40 cellular contexts compared by ENCODE assay signal in genomic region chr5:143723159-143723558, GRCh38.
"Had no signal": no experiment of that assay in that cellular context is flagged by ENCODE, and none has a peak within 500 bp of the region (broad histone marks: within the 10 kb centered on the region; RNA-seq: fewer than 3 reads in every experiment).

No MANE protein-coding gene starts in this region.

- H3K36me3 Mint-ChIP-seq: activated naive CD4-positive, alpha-beta T cell treated with anti-CD3 and anti-CD28 coated beads, Interleukin-2, amount 10 ng/mL, durations not matched to agents 7 days and 5 days; activated naive CD4-positive, alpha-beta T cell treated with anti-CD3 and anti-CD28 coated beads, Interleukin-2, amount 50 U/mL, for 24 hours had no signal

- H3K27ac Mint-ChIP-seq: activated naive CD4-positive, alpha-beta T cell treated with anti-CD3 and anti-CD28 coated beads for 36 hours; activated naive CD4-positive, alpha-beta T cell treated with anti-CD3 and anti-CD28 coated beads, Interleukin-2, amount 10 ng/mL, durations not matched to agents 7 days and 5 days; activated naive CD4-positive, alpha-beta T cell treated with anti-CD3 and anti-CD28 coated beads, Interleukin-2, amount 50 U/mL, for 24 hours; activated naive CD4-positive, alpha-beta T cell treated with anti-CD3 and anti-CD28 coated beads, Interleukin-2, amount 50 U/mL, for 72 hours; activated naive CD8-positive, alpha-beta T cell; activated naive CD8-positive, alpha-beta T cell treated with anti-CD3 and anti-CD28 coated beads for 36 hours; activated naive CD8-positive, alpha-beta T cell treated with anti-CD3 and anti-CD28 coated beads, Interleukin-2, amount 10 ng/mL, durations not matched to agents 7 days and 5 days; activated naive CD8-positive, alpha-beta T cell treated with anti-CD3 and anti-CD28 coated beads, Interleukin-2, amount 50 U/mL, for 24 hours; activated T-cell treated with anti-CD3 and anti-CD28 coated beads, Interleukin-2, amount 50 U/mL, for 24 hours; activated T-cell treated with anti-CD3 and anti-CD28 coated beads, Interleukin-2, amount 50 U/mL, for 72 hours; activated T-helper 1 cell treated with anti-CD3 and anti-CD28 coated beads, Interleukin-12 subunit alpha, Interleukin-12 subunit beta, Interleukin-2, Interleukin-4 antibody, amounts not matched to agents 30 ng/mL and 10 ng/mL and 1 ng/mL, durations not matched to agents 14 hours and 24 hours and 36 hours; activated T-helper 17 cell treated with anti-CD3 and anti-CD28 coated beads, Interleukin-2, amount 50 U/mL, for 72 hours; activated T-helper 2 cell treated with anti-CD3 and anti-CD28 coated beads, Interferon-gamma antibody, Interleukin-2, Interleukin-4, amounts not matched to agents 10 μg/mL and 5 μg/mL and 100 μg/mL, durations not matched to agents 14 hours and 24 hours and 36 hours; brain had no signal

- H3K4me1 Mint-ChIP-seq: activated naive CD4-positive, alpha-beta T cell treated with anti-CD3 and anti-CD28 coated beads, Interleukin-2, amount 10 ng/mL, durations not matched to agents 7 days and 5 days; activated naive CD4-positive, alpha-beta T cell treated with anti-CD3 and anti-CD28 coated beads, Interleukin-2, amount 50 U/mL, for 24 hours; activated naive CD8-positive, alpha-beta T cell treated with anti-CD3 and anti-CD28 coated beads for 36 hours; activated naive CD8-positive, alpha-beta T cell treated with anti-CD3 and anti-CD28 coated beads, Interleukin-2, amount 10 ng/mL, durations not matched to agents 7 days and 5 days; activated naive CD8-positive, alpha-beta T cell treated with anti-CD3 and anti-CD28 coated beads, Interleukin-2, amount 50 U/mL, for 24 hours; activated T-helper 17 cell treated with anti-CD3 and anti-CD28 coated beads, Interleukin-2, amount 50 U/mL, for 72 hours; brain; central memory CD8-positive, alpha-beta T cell had no signal

- H3K27ac ChIP-seq: adrenal gland, ascending aorta, body of pancreas, brain microvascular endothelial cell, breast epithelium, cardiac muscle cell had no signal

- FAIRE-seq: astrocyte, bronchial epithelial cell had no signal

- H3K4me1 ChIP-seq: adrenal gland, ascending aorta, body of pancreas, breast epithelium had no signal

- ATAC-seq: activated naive CD4-positive, alpha-beta T cell treated with anti-CD3 and anti-CD28 coated beads, Interleukin-2, amount 50 U/mL, for 72 hours; activated naive CD8-positive, alpha-beta T cell treated with anti-CD3 and anti-CD28 coated beads, Interleukin-2, amount 50 U/mL, for 24 hours; activated T-cell treated with anti-CD3 and anti-CD28 coated beads, Interleukin-2, amount 50 U/mL, for 4 hours; activated T-helper 17 cell treated with anti-CD3 and anti-CD28 coated beads, Interleukin-2, amount 50 U/mL, for 72 hours; body of pancreas had no signal

- H3K27me3 ChIP-seq: adrenal gland, ascending aorta, body of pancreas, brain microvascular endothelial cell, breast epithelium, cardiac muscle cell had no signal

- DNase-seq: activated effector memory CD4-positive, alpha-beta T cell treated with anti-CD3 and anti-CD28 coated beads, Interleukin-2, amount 50 U/mL, for 16 hours; activated effector memory CD4-positive, alpha-beta T cell treated with Interleukin-2 at 50 U/mL for 16 hours; activated gamma-delta T cell; activated gamma-delta T cell treated with Interleukin-2 at 50 U/mL for 16 hours; activated naive CD4-positive, alpha-beta T cell; activated naive CD4-positive, alpha-beta T cell treated with anti-CD3 and anti-CD28 coated beads for 36 hours; activated naive CD4-positive, alpha-beta T cell treated with anti-CD3 and anti-CD28 coated beads, Interleukin-2, amount 10 ng/mL, durations not matched to agents 7 days and 5 days; activated naive CD4-positive, alpha-beta T cell treated with anti-CD3 and anti-CD28 coated beads, Interleukin-2, amount 50 U/mL, for 16 hours; activated naive CD4-positive, alpha-beta T cell treated with Interleukin-2 at 50 U/mL for 16 hours; activated naive CD8-positive, alpha-beta T cell treated with anti-CD3 and anti-CD28 coated beads for 36 hours; activated naive CD8-positive, alpha-beta T cell treated with anti-CD3 and anti-CD28 coated beads, Interleukin-2, amount 10 ng/mL, durations not matched to agents 7 days and 5 days; activated naive CD8-positive, alpha-beta T cell treated with anti-CD3 and anti-CD28 coated beads, Interleukin-2, amount 50 U/mL, for 24 hours; activated T-cell treated with anti-CD3 and anti-CD28 coated beads, Interleukin-2, amount 50 U/mL, for 1 hour; activated T-cell treated with anti-CD3 and anti-CD28 coated beads, Interleukin-2, amount 50 U/mL, for 24 hours; activated T-cell treated with anti-CD3 and anti-CD28 coated beads, Interleukin-2, amount 50 U/mL, for 4 hours; activated T-cell treated with anti-CD3 and anti-CD28 coated beads, Interleukin-2, amount 50 U/mL, for 48 hours; activated T-cell treated with anti-CD3 and anti-CD28 coated beads, Interleukin-2, amount 50 U/mL, for 72 hours; adrenal gland; amniotic stem cell; amygdala; anterior cingulate cortex; aorta; body of pancreas; brain microvascular endothelial cell; caudate nucleus; central memory CD4-positive, alpha-beta T cell; cerebellar nuclear complex had no signal

- H3K4me3 Mint-ChIP-seq: activated naive CD4-positive, alpha-beta T cell treated with anti-CD3 and anti-CD28 coated beads for 36 hours; activated naive CD4-positive, alpha-beta T cell treated with anti-CD3 and anti-CD28 coated beads, Interleukin-2, amount 10 ng/mL, durations not matched to agents 7 days and 5 days; activated naive CD4-positive, alpha-beta T cell treated with anti-CD3 and anti-CD28 coated beads, Interleukin-2, amount 50 U/mL, for 24 hours; activated naive CD8-positive, alpha-beta T cell; activated naive CD8-positive, alpha-beta T cell treated with anti-CD3 and anti-CD28 coated beads for 36 hours; activated naive CD8-positive, alpha-beta T cell treated with anti-CD3 and anti-CD28 coated beads, Interleukin-2, amount 10 ng/mL, durations not matched to agents 7 days and 5 days; activated naive CD8-positive, alpha-beta T cell treated with anti-CD3 and anti-CD28 coated beads, Interleukin-2, amount 50 U/mL, for 24 hours; activated T-cell treated with anti-CD3 and anti-CD28 coated beads, Interleukin-2, amount 50 U/mL, for 24 hours; activated T-cell treated with anti-CD3 and anti-CD28 coated beads, Interleukin-2, amount 50 U/mL, for 4 hours; activated T-cell treated with anti-CD3 and anti-CD28 coated beads, Interleukin-2, amount 50 U/mL, for 72 hours; activated T-helper 1 cell treated with anti-CD3 and anti-CD28 coated beads, Interleukin-12 subunit alpha, Interleukin-12 subunit beta, Interleukin-2, Interleukin-4 antibody, amounts not matched to agents 30 ng/mL and 10 ng/mL and 1 ng/mL, durations not matched to agents 14 hours and 24 hours and 36 hours; activated T-helper 17 cell treated with anti-CD3 and anti-CD28 coated beads, Interleukin-2, amount 50 U/mL, for 72 hours; brain; central memory CD8-positive, alpha-beta T cell had no signal

- H3K36me3 ChIP-seq: adrenal gland, ascending aorta, brain microvascular endothelial cell, breast epithelium, cardiac muscle cell had no signal

- H3K4me3 ChIP-seq: adrenal gland, ascending aorta, body of pancreas, breast epithelium, cardiac muscle cell had no signal
